ENCODE assay signal across 8 cellular contexts in the genomic region with DNA sequence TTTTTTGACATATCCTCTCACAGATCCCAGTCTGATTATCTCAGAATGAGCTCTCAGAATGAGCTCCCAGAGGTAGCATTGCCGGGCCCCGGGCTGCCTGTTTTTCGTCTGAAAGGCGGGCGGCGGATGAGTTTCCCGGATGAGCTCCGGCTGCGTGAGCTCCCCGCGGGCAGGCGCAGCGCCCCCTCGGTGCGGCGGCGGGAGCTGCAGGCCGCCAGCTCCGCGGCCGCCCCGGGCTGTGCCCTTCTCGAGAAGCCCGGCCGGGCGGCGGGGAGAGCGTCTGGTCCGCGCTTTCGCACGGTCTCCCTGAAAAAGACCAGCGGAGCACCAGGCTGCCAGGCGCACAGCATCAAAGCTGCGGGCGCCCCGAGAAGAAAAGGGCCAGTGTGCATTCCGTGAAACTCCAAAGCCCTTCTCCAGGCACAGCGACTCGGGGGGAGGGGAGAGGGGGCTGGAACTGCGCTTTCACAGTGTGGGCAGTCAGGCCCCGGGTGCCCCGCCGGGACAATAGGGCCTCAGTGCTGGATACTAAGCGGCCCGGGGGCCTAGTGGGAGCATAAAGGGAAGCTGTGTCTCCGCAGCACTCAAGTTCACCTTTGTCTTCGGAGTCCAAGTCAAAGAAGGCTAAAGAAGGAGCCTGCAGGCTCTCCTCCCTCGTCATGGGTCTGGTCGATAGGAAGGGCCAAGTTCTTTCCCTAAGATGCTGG. TPM values are rescaled to one million over a fixed set of nuclear protein-coding genes. Genes with fewer than 3 reads are reported as not detected.
DNase-seq lines count a peak whose midpoint lies in the region; ATAC-seq and TF ChIP-seq lines count a peak whose summit lies in the region.

No MANE protein-coding gene starts in this region.

- H3K27me3 ChIP-seq in AG04450 (ENCODE audit: control insufficient read depth, insufficient read depth, low read length) (no peaks in the 10 kb centered on the region), left lung (peaks cover 0 to 19% of the 10 kb centered on the region in 2 donors)

- TF ChIP-seq CTCF in AG04450 (IDR thresholded peaks at IDR 0.05; ENCODE audit: low read depth, low read length) (peak; percentile 66), coronary artery (IDR thresholded peaks at IDR 0.05) (peak; percentile 92), left lung (IDR thresholded peaks at IDR 0.05) (peak; percentile 96 to 97)

- peak; percentile 97 for ATAC-seq in GM18868 (IDR thresholded peaks at IDR 0.05; ENCODE audit: unreplicated experiment)
- peak; percentile 92 for ATAC-seq in HG03139 (IDR thresholded peaks at IDR 0.05; ENCODE audit: unreplicated experiment)
- ATAC-seq in left lung: peak; percentile 99

- POLR2A ChIA-PET in AG04450 (lab: Yijun Ruan, JAX): interaction anchor here (0.5 to 1.3 kb wide), 6 partner anchors 9 to 71 kb away, joined by 3 to 6 read pairs (median 4); partner anchors contain the start of genes SECISBP2L and SHC4

- intact Hi-C loops in left lung (cut with DNase I): no loop called here

- DNase-seq in AG04450 (ENCODE audit: low read depth, low spot score) (no peak), NCI-H345 treated with DMSO at 0.1 percent for 48 hours (lab: John Stamatoyannopoulos, UW; ENCODE audit: unreplicated experiment) (peak; percentile 62), coronary artery (ENCODE audit: low spot score) (peak; percentile 85), left lung (peak; percentile 73 to 94)
- DNase-seq in activated CD4-positive, alpha-beta T cell treated with anti-CD3 and anti-CD28 coated beads for 48 hours: peak; percentile 86
- peak; percentile 76 to 85 for DNase-seq in stimulated activated CD4-positive, alpha-beta T cell treated with anti-CD3 and anti-CD28 coated beads, Interleukin-2, amount 100 ng/mL, for 24 hours

- H3K36me3 ChIP-seq in left lung: no peaks in the 10 kb centered on the region

- H3K4me3 ChIP-seq in AG04450 (ENCODE audit: low read depth, low read length) (peak overlapping the region; percentile 57), coronary artery (peak overlapping the region; percentile 72), left lung (peak overlapping the region; percentile 37 to 43)

- peak overlapping the region; percentile 21 for H3K27ac ChIP-seq in AG04450 (ENCODE audit: low read depth, low read length)
- H3K27ac ChIP-seq in coronary artery: peak overlapping the region; percentile 82 to 95
- H3K27ac ChIP-seq in left lung: peak overlapping the region in 1 of 2 donors; percentile 15

- CTCF ChIA-PET in AG04450 (lab: Charles Lee): interaction anchor here (0.6 to 5.0 kb wide), 59 partner anchors 10 to 1159 kb away, joined by 3 to 102 read pairs (median 4); partner anchors contain the start of genes EID1, FGF7 and SHC4

- peaks cover 0 to 14% of the 10 kb centered on the region in 2 donors for H3K4me1 ChIP-seq in left lung

- H3K9me3 ChIP-seq in AG04450 (ENCODE audit: control insufficient read depth, insufficient read depth, low read length) (no peaks in the 10 kb centered on the region; the same call in 1 of the 2 replicates), left lung (no peaks in the 10 kb centered on the region)

RNA-seq across cellular contexts. Expression of gene SHC4, which starts 12.1 kb away (rescaled TPM):
- polyA plus RNA-seq in AG04450 (2011; rRNA removed): 5.1 TPM in 2 replicates
- 6.4 and 8.4 TPM in 2 replicates for polyA minus RNA-seq in AG04450 (2011; rRNA and poly(A)+ RNA removed)
- total RNA-seq in left lung: under 1 TPM; 0.44 to 0.47 TPM
